8 cellular contexts compared by ENCODE assay signal in the genomic region with DNA sequence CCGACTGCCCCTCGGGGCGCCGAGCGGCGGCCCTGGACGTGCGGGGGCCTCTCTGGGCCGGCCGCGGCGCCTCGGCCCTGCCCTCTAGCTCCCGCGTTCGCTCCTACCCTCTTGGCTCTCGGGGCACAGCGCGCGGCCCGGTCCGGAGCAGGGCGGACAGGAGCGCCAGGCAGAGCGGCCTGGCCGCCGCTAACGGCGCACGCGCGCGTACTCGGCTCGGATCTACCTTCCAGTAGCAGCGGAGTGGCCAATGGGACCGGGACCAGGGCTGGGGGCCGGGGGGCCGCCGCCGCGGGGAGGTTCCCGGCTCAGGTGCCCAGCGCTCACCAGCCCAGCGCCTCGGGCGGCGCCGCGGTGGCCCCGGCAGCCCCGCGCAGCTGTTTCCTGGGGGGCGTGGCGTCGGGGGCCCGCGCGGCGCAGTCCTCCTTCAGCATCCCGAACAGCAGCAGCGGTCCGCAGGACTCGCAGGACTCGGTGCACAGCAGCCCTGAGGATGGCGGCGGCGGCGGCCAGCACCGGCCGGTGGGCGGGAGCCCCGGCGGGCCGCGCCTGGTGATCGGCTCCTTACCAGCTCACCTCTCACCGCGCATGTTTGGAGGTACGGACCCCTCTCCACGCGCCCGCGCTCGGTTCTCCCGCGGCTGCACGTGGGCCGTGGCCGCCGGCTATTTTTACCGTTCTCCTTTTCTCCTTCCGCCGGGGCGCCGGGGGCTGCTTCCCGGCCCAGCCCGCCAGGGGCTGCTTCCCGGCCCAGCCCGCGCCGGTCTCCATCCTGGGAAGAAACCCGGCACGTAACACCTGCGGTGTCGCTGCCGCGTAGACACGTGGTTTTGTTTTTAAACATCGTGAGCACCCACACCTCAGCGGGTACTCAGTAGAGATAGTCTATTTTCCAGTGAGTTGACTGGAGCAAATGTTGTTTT.
DNase-seq lines count a peak whose midpoint lies in the region; ATAC-seq, FAIRE-seq and TF ChIP-seq lines count a peak whose summit lies in the region.
"Not testable (repeated sequence)": the region's sequence is repeated elsewhere in the genome, so short reads cannot be mapped to it uniquely, and the experiment has no call there.

No MANE protein-coding gene starts in this region.

- H3K27me3 ChIP-seq in ascending aorta; parathyroid adenoma (ENCODE audit: control insufficient read depth, insufficient read depth, low read length): not testable (repeated sequence)

- peak overlapping the region; percentile 55 for H3K4me2 ChIP-seq in parathyroid adenoma (ENCODE audit: low read length)

- peak overlapping the region; percentile 63 to 89 for H3K4me3 ChIP-seq in ascending aorta
- H3K4me3 ChIP-seq in parathyroid adenoma (ENCODE audit: low read depth, low read length), result peak overlapping the region; percentile 53
- H3K4me3 ChIP-seq in urinary bladder (ENCODE audit: low read depth, low read length), result peak overlapping the region; percentile 89

- H3K36me3 ChIP-seq in ascending aorta; parathyroid adenoma (ENCODE audit: control insufficient read depth, insufficient read depth, low read length); urinary bladder (ENCODE audit: insufficient read depth): not testable (repeated sequence)

- H2AFZ ChIP-seq in parathyroid adenoma, result peak overlapping the region; percentile 93

- not testable (repeated sequence) for FAIRE-seq in GM12892 (lab: Jason Lieb, UNC)

- ATAC-seq in HG02798 (IDR thresholded peaks at IDR 0.05; ENCODE audit: poor library complexity, unreplicated experiment) (peak; percentile 75), left cardiac atrium (peak; percentile 94)

- peak; percentile 12 for DNase-seq in GM12892 (ENCODE audit: insufficient read length)
- DNase-seq in NCI-H1436 (lab: John Stamatoyannopoulos, UW), result peak; percentile 53
- DNase-seq in T-helper 1 cell, result peak in 4 of 5 donors; percentile 12 to 40 (median 19)
- peak in 1 of 2 donors; percentile 79 for DNase-seq in ascending aorta (ENCODE audit: low spot score in 2 of 2)
- DNase-seq in left cardiac atrium, result peak; percentile 81

- H3K9ac ChIP-seq in parathyroid adenoma, result not testable (repeated sequence)

- not testable (repeated sequence) for H3K9me3 ChIP-seq in ascending aorta; parathyroid adenoma (ENCODE audit: control insufficient read depth, low read length)

- TF ChIP-seq POLR2A in GM12892 (IDR thresholded peaks at IDR 0.05; ENCODE audit: low read depth, low read length), result not testable (repeated sequence)

- H3K27ac ChIP-seq in ascending aorta (peak overlapping the region; percentile 77 to 94), parathyroid adenoma (peak overlapping the region; percentile 80), urinary bladder (ENCODE audit: low read depth) (peak overlapping the region; percentile 75)

- H3K79me2 ChIP-seq in parathyroid adenoma, result not testable (repeated sequence)

- not testable (repeated sequence) for H3K4me1 ChIP-seq in ascending aorta; urinary bladder (ENCODE audit: insufficient read depth)
- peaks cover 12% of the 10 kb centered on the region for H3K4me1 ChIP-seq in parathyroid adenoma

- under 1% methylated on average over 103 of the region's 111 CpGs for WGBS in urinary bladder

- TF ChIP-seq CTCF in ascending aorta (IDR thresholded peaks at IDR 0.05); parathyroid adenoma (IDR thresholded peaks at IDR 0.05): not testable (repeated sequence)

- intact Hi-C loops in ascending aorta (cut with DNase I), result loop anchor here (5.0 kb wide), 1 partner anchor 236 kb away; a partner anchor contains a TSS
- intact Hi-C loops in left cardiac atrium (cut with DNase I), result not testable (repeated sequence)
